In the genomic region with DNA sequence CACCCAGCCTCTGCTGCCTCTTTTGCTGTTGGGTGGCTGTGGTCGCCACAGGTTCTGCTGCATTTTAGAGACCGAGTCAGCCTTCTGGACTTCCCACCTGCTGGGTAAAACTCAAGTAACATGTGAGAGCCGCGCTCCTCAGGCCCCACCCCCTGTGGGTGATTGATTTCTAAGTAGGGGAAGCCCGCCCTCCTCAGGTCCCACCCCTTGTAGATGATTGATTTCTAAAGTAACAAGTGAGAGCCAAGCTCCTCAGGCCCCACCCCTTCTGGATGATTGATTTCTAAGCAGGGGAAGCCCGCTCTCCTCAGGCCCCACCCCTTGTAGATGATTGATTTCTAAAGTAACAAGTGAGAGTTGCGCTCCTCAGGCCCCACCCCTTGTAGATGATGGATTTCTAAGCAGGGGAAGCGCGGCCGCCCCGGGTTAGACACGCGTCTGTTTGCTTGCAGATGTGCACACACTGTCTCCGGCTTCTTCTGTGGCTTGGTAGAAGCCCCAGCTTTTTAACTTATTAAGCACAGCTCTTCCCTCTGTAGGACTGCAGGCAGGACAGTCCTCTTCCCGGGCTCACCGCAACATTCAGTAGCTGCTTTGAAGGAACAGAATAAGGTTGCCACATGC, we compare ENCODE assay signal across 8 cellular contexts.
DNase-seq lines count a peak whose midpoint lies in the region; ATAC-seq, FAIRE-seq and TF ChIP-seq lines count a peak whose summit lies in the region.

No MANE protein-coding gene starts in this region.

- H3K4me1 ChIP-seq in OCI-LY3 (ENCODE audit: low read length), result peaks cover 32% of the 10 kb centered on the region
- H3K4me1 ChIP-seq in esophagus (ENCODE audit: control insufficient read depth in 2 of 2, insufficient read depth in 2 of 2, low read length in 1 of 2), result peaks cover 2 to 13% of the 10 kb centered on the region in 2 donors
- H3K4me1 ChIP-seq in mucosa of rectum (ENCODE audit: control insufficient read depth in 2 of 2, insufficient read depth in 2 of 2, low read length in 2 of 2), result peaks cover 20 to 21% of the 10 kb centered on the region in 2 donors

- H3K4me3 ChIP-seq in OCI-LY3 (ENCODE audit: low read length), result peak overlapping the region; percentile 73
- peak overlapping the region; percentile 13 to 41 for H3K4me3 ChIP-seq in esophagus (ENCODE audit: low read depth in 1 of 2, low read length in 2 of 2)
- H3K4me3 ChIP-seq in mucosa of rectum (ENCODE audit: low read length in 2 of 2), result peak overlapping the region; percentile 66 to 81

- peak; percentile 94 for FAIRE-seq in HTR-8/SVneo (lab: Jason Lieb, UNC)

- peak; percentile 95 for ATAC-seq in GM21381 (IDR thresholded peaks at IDR 0.05; ENCODE audit: unreplicated experiment)

- peak overlapping the region; percentile 78 for H2AFZ ChIP-seq in OCI-LY3 (ENCODE audit: low read depth, low read length)

- H3K36me3 ChIP-seq in OCI-LY3 (replicated peaks; ENCODE audit: low read depth, low read length) (no peaks in the 10 kb centered on the region), esophagus (ENCODE audit: control insufficient read depth in 2 of 2, insufficient read depth in 2 of 2, low read length in 1 of 2) (no peaks in the 10 kb centered on the region), mucosa of rectum (ENCODE audit: control insufficient read depth in 2 of 2, insufficient read depth in 2 of 2, low read length in 2 of 2) (no peaks in the 10 kb centered on the region)

- peak; percentile 100 for DNase-seq in COR-L47 (lab: John Stamatoyannopoulos, UW)
- DNase-seq in HTR-8/SVneo (ENCODE audit: insufficient read length, low spot score), result peak; percentile 93
- DNase-seq in activated T-cell treated with anti-CD3 and anti-CD28 coated beads for 4 hours, result peak; percentile 89
- peak; percentile 91 for DNase-seq in stimulated activated CD8-positive, alpha-beta memory T cell treated with anti-CD3 and anti-CD28 coated beads, Interleukin-4, amount 100 ng/mL, for 48 hours

- no peaks in the 10 kb centered on the region for H4K20me1 ChIP-seq in OCI-LY3 (ENCODE audit: insufficient read depth, low read length)

- peaks cover 42% of the 10 kb centered on the region for H3K27me3 ChIP-seq in OCI-LY3 (ENCODE audit: low read depth, low read length)
- no peaks in the 10 kb centered on the region for H3K27me3 ChIP-seq in esophagus (ENCODE audit: control insufficient read depth in 1 of 2, insufficient read depth in 2 of 2, low read length in 2 of 2)
- peaks cover 0 to 2% of the 10 kb centered on the region in 2 donors for H3K27me3 ChIP-seq in mucosa of rectum (ENCODE audit: control insufficient read depth in 2 of 2, insufficient read depth in 2 of 2, low read length in 2 of 2)

- no peak for TF ChIP-seq CTCF in OCI-LY3 (IDR thresholded peaks at IDR 0.05; ENCODE audit: low read depth, low read length)

- WGBS in esophagus, 2 donors, result 2 to 4% methylated on average over 16 of the region's 16 CpGs

- H3K9ac ChIP-seq in OCI-LY3 (ENCODE audit: low read length) (peak overlapping the region; percentile 58), mucosa of rectum (ENCODE audit: low read depth in 1 of 2, low read length in 2 of 2) (peak overlapping the region; percentile 26 to 63)

- peak overlapping the region; percentile 81 for H3K4me2 ChIP-seq in OCI-LY3 (ENCODE audit: low read length)

- H3K27ac ChIP-seq in OCI-LY3 (ENCODE audit: low read length) (peak overlapping the region; percentile 36), esophagus (ENCODE audit: low read depth in 2 of 2, low read length in 1 of 2) (peak overlapping the region; percentile 8 to 26), mucosa of rectum (ENCODE audit: low read depth in 2 of 2, low read length in 2 of 2) (peak overlapping the region; percentile 11 to 21)

- H3K9me3 ChIP-seq in OCI-LY3 (ENCODE audit: insufficient read depth, low read length) (no peaks in the 10 kb centered on the region), esophagus (ENCODE audit: control insufficient read depth in 2 of 2, insufficient read depth in 1 of 2, low read depth in 1 of 2, low read length in 1 of 2) (no peaks in the 10 kb centered on the region), mucosa of rectum (ENCODE audit: control insufficient read depth in 2 of 2, low read length in 2 of 2) (no peaks in the 10 kb centered on the region)

- H3K79me2 ChIP-seq in OCI-LY3 (ENCODE audit: low read length), result no peaks in the 10 kb centered on the region

Comparison
In these comparisons a context has a peak if more than half of its experiments do, and no peak if none do; other contexts are left out.
1. Peak in every context shown above with its lines: DNase-seq, ATAC-seq, H3K4me3 ChIP-seq and H3K27ac ChIP-seq.